In the genomic region with DNA sequence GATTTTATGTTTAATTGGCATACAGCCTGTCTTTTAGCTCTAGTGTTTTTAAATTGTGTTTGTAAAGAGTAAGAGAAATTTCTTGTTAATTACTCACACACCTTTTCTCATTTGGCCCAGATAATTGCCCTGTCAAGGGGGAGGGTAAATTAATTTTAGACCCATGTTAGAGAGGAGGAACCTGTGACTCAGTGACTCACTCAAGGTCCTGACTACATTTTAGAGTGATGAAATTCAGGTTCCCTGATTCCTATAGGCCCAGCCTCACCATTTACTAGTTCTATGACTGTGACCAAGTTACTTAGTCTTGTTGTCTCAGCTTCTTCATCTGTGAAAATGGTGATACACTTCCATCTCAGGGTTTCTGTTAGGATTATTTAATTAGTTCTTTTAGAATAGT, we compare ENCODE assay signal across 11 cellular contexts.
"Had no signal": no experiment of that assay in that cellular context is flagged by ENCODE, and none has a peak within 500 bp of the region (broad histone marks: within the 10 kb centered on the region; RNA-seq: fewer than 3 reads in every experiment).

No MANE protein-coding gene starts in this region.

- H3K27me3 ChIP-seq: ovary, stomach had no signal

- H3K4me3 ChIP-seq: ovary, stomach had no signal

- DNase-seq: activated CD4-positive, alpha-beta T cell treated with anti-CD3 and anti-CD28 coated beads for 48 hours; activated naive CD4-positive, alpha-beta T cell treated with Interleukin-2 at 50 U/mL for 16 hours; central memory CD4-positive, alpha-beta T cell; cortex of kidney; effector CD8-positive, alpha-beta T cell; kidney; ovary; stimulated activated CD4-positive, alpha-beta T cell treated with anti-CD3 and anti-CD28 coated beads, Interleukin-15, amount 100 ng/mL, for 24 hours; stimulated activated CD4-positive, alpha-beta T cell treated with anti-CD3 and anti-CD28 coated beads, Interleukin-4, amount 100 ng/mL, for 24 hours; stomach; T-helper 1 cell had no signal

- H3K36me3 ChIP-seq: ovary, stomach had no signal

- H3K9me3 ChIP-seq: ovary, stomach had no signal

- H3K27ac ChIP-seq: ovary, stomach had no signal
